Comparison of ENCODE assay signal across 13 cellular contexts in genomic region chr17:80893604-80894438, GRCh38.
A peak's percentile ranks its signal among the peaks of the same experiment; 100 is the strongest.
DNase-seq lines count a peak whose midpoint lies in the region; ATAC-seq and TF ChIP-seq lines count a peak whose summit lies in the region.
"Had no signal": no experiment of that assay in that cellular context is flagged by ENCODE, and none has a peak within 500 bp of the region (broad histone marks: within the 10 kb centered on the region; RNA-seq: fewer than 3 reads in every experiment).

No MANE protein-coding gene starts in this region.

- peaks cover 12% of the 10 kb centered on the region for H3F3A ChIP-seq in PC-3 (ENCODE audit: low read length, unreplicated experiment)

- WGBS in sigmoid colon, 2 donors: 93 to 96% methylated on average over 34 of the region's 34 CpGs

- H3K4me2 ChIP-seq in PC-3 (ENCODE audit: low read length): peak overlapping the region; percentile 87

- H3K9ac ChIP-seq in PC-3 (ENCODE audit: low read length): no peak overlapping the region

- peaks cover 88% of the 10 kb centered on the region for H3K4me1 Mint-ChIP-seq in activated T-cell treated with anti-CD3 and anti-CD28 coated beads, Interleukin-2, amount 50 U/mL, for 24 hours (ENCODE audit: low read depth)
- H3K4me1 Mint-ChIP-seq in central memory CD8-positive, alpha-beta T cell: peaks cover 64% of the 10 kb centered on the region

- no peak for TF ChIP-seq EP300 in sigmoid colon (IDR thresholded peaks at IDR 0.05)

- H3K27me3 ChIP-seq in PC-3 (ENCODE audit: low read length) (no peaks in the 10 kb centered on the region), sigmoid colon (no peaks in the 10 kb centered on the region), Peyer's patch (no peaks in the 10 kb centered on the region), left ventricle myocardium inferior (ENCODE audit: low read depth) (no peaks in the 10 kb centered on the region)
- H3K27me3 ChIP-seq: left lung, thyroid gland had no signal

- peak overlapping the region; percentile 100 for H3K27ac Mint-ChIP-seq in activated T-cell treated with anti-CD3 and anti-CD28 coated beads, Interleukin-2, amount 50 U/mL, for 24 hours
- H3K27ac Mint-ChIP-seq in central memory CD8-positive, alpha-beta T cell (ENCODE audit: low read depth): peak overlapping the region; percentile 90

- no peaks in the 10 kb centered on the region for H3K27me3 Mint-ChIP-seq in activated T-cell treated with anti-CD3 and anti-CD28 coated beads, Interleukin-2, amount 50 U/mL, for 24 hours
- H3K27me3 Mint-ChIP-seq in central memory CD8-positive, alpha-beta T cell: no peaks in the 10 kb centered on the region
- H3K27me3 Mint-ChIP-seq: naive B cell had no signal

- H3K9me3 ChIP-seq in PC-3 (ENCODE audit: low read length) (no peaks in the 10 kb centered on the region), sigmoid colon (no peaks in the 10 kb centered on the region), Peyer's patch (no peaks in the 10 kb centered on the region), left ventricle myocardium inferior (replicated peaks) (no peaks in the 10 kb centered on the region)
- H3K9me3 ChIP-seq: left lung, thyroid gland had no signal

- no peaks in the 10 kb centered on the region for H3K9me3 Mint-ChIP-seq in activated T-cell treated with anti-CD3 and anti-CD28 coated beads, Interleukin-2, amount 50 U/mL, for 24 hours
- H3K9me3 Mint-ChIP-seq in central memory CD8-positive, alpha-beta T cell: no peaks in the 10 kb centered on the region

- CTCF ChIA-PET in PC-3 (lab: Charles Lee): no interaction called here

- H4K20me1 ChIP-seq in PC-3 (ENCODE audit: low read length): no peaks in the 10 kb centered on the region

- H3K27ac ChIP-seq in PC-3 (ENCODE audit: low read length) (peak overlapping the region; percentile 91; the same call in 1 of the 2 replicates), sigmoid colon (peak overlapping the region in 3 of 4 donors; percentile 75 to 83 (median 82)), Peyer's patch (no peak overlapping the region), left ventricle myocardium inferior (replicated peaks) (no peak overlapping the region)
- H3K27ac ChIP-seq: left lung, thyroid gland had no signal

- H3K36me3 ChIP-seq in PC-3 (ENCODE audit: low read depth, low read length): peaks cover 16% of the 10 kb centered on the region
- H3K36me3 ChIP-seq in sigmoid colon: peaks cover 0 to 36% (median 7%) of the 10 kb centered on the region in 4 donors
- peaks cover 0 to 17% (median 0%) of the 10 kb centered on the region in 3 donors for H3K36me3 ChIP-seq in Peyer's patch
- peaks cover 36% of the 10 kb centered on the region for H3K36me3 ChIP-seq in left ventricle myocardium inferior

- peaks cover 36% of the 10 kb centered on the region for H3K4me1 ChIP-seq in PC-3 (ENCODE audit: insufficient read depth, low read length)
- H3K4me1 ChIP-seq in sigmoid colon: peaks cover 0 to 33% (median 29%) of the 10 kb centered on the region in 4 donors
- peaks cover 0 to 6% (median 0%) of the 10 kb centered on the region in 4 donors for H3K4me1 ChIP-seq in Peyer's patch
- peaks cover 20% of the 10 kb centered on the region for H3K4me1 ChIP-seq in left ventricle myocardium inferior
- H3K4me1 ChIP-seq: thyroid gland had no signal

- peak overlapping the region; percentile 76 for H3K4me3 Mint-ChIP-seq in activated T-cell treated with anti-CD3 and anti-CD28 coated beads, Interleukin-2, amount 50 U/mL, for 24 hours
- peak overlapping the region; percentile 79 for H3K4me3 Mint-ChIP-seq in central memory CD8-positive, alpha-beta T cell

- no peak for TF ChIP-seq CTCF in PC-3 (conservative IDR thresholded peaks at IDR 0.05; ENCODE audit: low read depth, low read length)
- no peak for TF ChIP-seq CTCF in sigmoid colon (IDR thresholded peaks at IDR 0.05)
- TF ChIP-seq CTCF in Peyer's patch (IDR thresholded peaks at IDR 0.05): no peak
- no peak for TF ChIP-seq CTCF in left ventricle myocardium inferior (IDR thresholded peaks at IDR 0.05; ENCODE audit: borderline replicate concordance)

- H3K4me3 ChIP-seq in PC-3 (ENCODE audit: low read length) (no peak overlapping the region), sigmoid colon (no peak overlapping the region), Peyer's patch (no peak overlapping the region), left ventricle myocardium inferior (no peak overlapping the region)
- H3K4me3 ChIP-seq: left lung, thyroid gland had no signal

- H3K79me2 ChIP-seq in PC-3 (ENCODE audit: low read length): peaks cover 20% of the 10 kb centered on the region

- H2AFZ ChIP-seq in PC-3 (ENCODE audit: low read length): no peak overlapping the region

- POLR2A ChIA-PET in PC-3 (lab: Charles Lee; ENCODE audit: unreplicated experiment): no interaction called here

- H3K36me3 Mint-ChIP-seq in activated T-cell treated with anti-CD3 and anti-CD28 coated beads, Interleukin-2, amount 50 U/mL, for 24 hours (ENCODE audit: low read depth): peaks cover 92% of the 10 kb centered on the region
- H3K36me3 Mint-ChIP-seq in central memory CD8-positive, alpha-beta T cell (ENCODE audit: insufficient read depth): peaks cover 35% of the 10 kb centered on the region

- DNase-seq in activated T-cell treated with anti-CD3 and anti-CD28 coated beads, Interleukin-2, amount 50 U/mL, for 24 hours: no peak
- no peak for DNase-seq in activated T-cell treated with anti-CD3 and anti-CD28 coated beads for 4 hours
- DNase-seq in PC-3: no peak
- DNase-seq in central memory CD8-positive, alpha-beta T cell (ENCODE audit: low spot score in 2 of 2): no peak
- no peak for DNase-seq in sigmoid colon
- DNase-seq in Peyer's patch: no peak
- no peak for DNase-seq in left ventricle myocardium inferior
- no peak for DNase-seq in NCI-H774 (lab: John Stamatoyannopoulos, UW)
- DNase-seq: naive B cell, NCI-H2081 treated with DMSO at 0.1 percent for 48 hours, RPMI8226, thyroid gland had no signal

- no peak for TF ChIP-seq POLR2A in sigmoid colon (IDR thresholded peaks at IDR 0.05)
- TF ChIP-seq POLR2A in Peyer's patch (IDR thresholded peaks at IDR 0.05): no peak

- H3K9me2 ChIP-seq in PC-3 (replicated peaks; ENCODE audit: low read length): no peaks in the 10 kb centered on the region

- no peak for ATAC-seq in PC-3
- no peak for ATAC-seq in central memory CD8-positive, alpha-beta T cell (replicated peaks; ENCODE audit: extremely low read depth, poor library complexity, severe bottlenecking)
- ATAC-seq: left lung had no signal

- intact Hi-C loops in PC-3 (cut with micrococcal nuclease): loop anchor here (2.0 to 10.0 kb wide), 2 partner anchors 61 to 439 kb away; no protein-coding TSS in a partner anchor
- intact Hi-C loops in sigmoid colon (cut with DNase I): no loop called here
- intact Hi-C loops in left ventricle myocardium inferior (cut with micrococcal nuclease): no loop called here

- BruUV-seq in PC-3 (replicated peaks; lab: Mats Ljungman, UMichigan): no TSS peak

Comparison
In these comparisons a context has a peak if more than half of its experiments do, and no peak if none do; other contexts are left out.
1. H3K27ac ChIP-seq: peak in PC-3 (single experiment) and sigmoid colon (3 of 4); none in Peyer's patch (0 of 4) and left ventricle myocardium inferior (single experiment).